ENCODE assay signal across 32 cellular contexts in genomic region chr15:41857316-41857715, GRCh38.
"Had no signal": no experiment of that assay in that cellular context is flagged by ENCODE, and none has a peak within 500 bp of the region (broad histone marks: within the 10 kb centered on the region; RNA-seq: fewer than 3 reads in every experiment).

No MANE protein-coding gene starts in this region.

- ATAC-seq: activated CD4-positive, alpha-beta T cell treated with anti-CD3 and anti-CD28 coated beads for 36 hours; activated CD8-positive, alpha-beta T cell treated with anti-CD3 and anti-CD28 coated beads for 36 hours; activated T-cell treated with anti-CD3 and anti-CD28 coated beads, Interleukin-2, amount 50 U/mL, for 4 hours; activated T-helper 17 cell treated with anti-CD3 and anti-CD28 coated beads, Interleukin-2, amount 50 U/mL, for 72 hours; body of pancreas; effector memory CD8-positive, alpha-beta T cell; foreskin keratinocyte; gastrocnemius medialis; heart left ventricle; T-helper 17 cell had no signal

- H3K36me3 ChIP-seq: esophagus muscularis mucosa, gastrocnemius medialis, heart left ventricle, WERI-Rb-1 had no signal

- H3K9me3 ChIP-seq: body of pancreas, esophagus muscularis mucosa, gastrocnemius medialis, heart left ventricle had no signal

- DNase-seq: activated B cell treated with CpG ODN at 0.5 μM for 24 hours; activated CD4-positive, alpha-beta T cell treated with anti-CD3 and anti-CD28 coated beads for 36 hours; activated CD4-positive, alpha-beta T cell treated with anti-CD3 and anti-CD28 coated beads, Interleukin-2, amount 10 ng/mL, durations not matched to agents 24 days and 14 days; activated CD4-positive, alpha-beta T cell treated with anti-CD3 and anti-CD28 coated beads, Interleukin-2, amount 50 U/mL, for 48 hours; activated CD4-positive, CD25-positive, alpha-beta regulatory T cell treated with anti-CD3 and anti-CD28 coated beads, Interleukin-2, amount 50 U/mL, for 72 hours; activated CD8-positive, alpha-beta memory T cell treated with anti-CD3 and anti-CD28 coated beads for 24 hours; activated CD8-positive, alpha-beta T cell treated with anti-CD3 and anti-CD28 coated beads for 36 hours; activated effector memory CD4-positive, alpha-beta T cell treated with Interleukin-2 at 50 U/mL for 16 hours; activated gamma-delta T cell treated with Interleukin-2 at 50 U/mL for 16 hours; activated naive CD4-positive, alpha-beta T cell treated with anti-CD3 and anti-CD28 coated beads, Interleukin-2, amount 50 U/mL, for 16 hours; activated naive CD4-positive, alpha-beta T cell treated with Interleukin-2 at 50 U/mL for 16 hours; activated T-cell treated with anti-CD3 and anti-CD28 coated beads, Interleukin-2, amount 50 U/mL, for 4 hours; amygdala; aorta; body of pancreas; caudate nucleus; cortex of kidney; dermis blood vessel endothelial cell; effector CD4-positive, alpha-beta T cell; effector memory CD8-positive, alpha-beta T cell; erythroblast; foreskin keratinocyte; gastrocnemius medialis; glutamatergic neuron; heart left ventricle; T-helper 1 cell; T-helper 17 cell; T1000; WERI-Rb-1 had no signal

- H3K4me3 ChIP-seq: body of pancreas, esophagus muscularis mucosa, gastrocnemius medialis, heart left ventricle had no signal

- H3K4me1 ChIP-seq: body of pancreas, esophagus muscularis mucosa, foreskin keratinocyte, gastrocnemius medialis, heart left ventricle had no signal

- H3K27me3 ChIP-seq: body of pancreas had no signal

- H3K27ac ChIP-seq: body of pancreas, esophagus muscularis mucosa, foreskin keratinocyte, gastrocnemius medialis, heart left ventricle, WERI-Rb-1 had no signal

- FAIRE-seq: colon had no signal
